In the genomic region with DNA sequence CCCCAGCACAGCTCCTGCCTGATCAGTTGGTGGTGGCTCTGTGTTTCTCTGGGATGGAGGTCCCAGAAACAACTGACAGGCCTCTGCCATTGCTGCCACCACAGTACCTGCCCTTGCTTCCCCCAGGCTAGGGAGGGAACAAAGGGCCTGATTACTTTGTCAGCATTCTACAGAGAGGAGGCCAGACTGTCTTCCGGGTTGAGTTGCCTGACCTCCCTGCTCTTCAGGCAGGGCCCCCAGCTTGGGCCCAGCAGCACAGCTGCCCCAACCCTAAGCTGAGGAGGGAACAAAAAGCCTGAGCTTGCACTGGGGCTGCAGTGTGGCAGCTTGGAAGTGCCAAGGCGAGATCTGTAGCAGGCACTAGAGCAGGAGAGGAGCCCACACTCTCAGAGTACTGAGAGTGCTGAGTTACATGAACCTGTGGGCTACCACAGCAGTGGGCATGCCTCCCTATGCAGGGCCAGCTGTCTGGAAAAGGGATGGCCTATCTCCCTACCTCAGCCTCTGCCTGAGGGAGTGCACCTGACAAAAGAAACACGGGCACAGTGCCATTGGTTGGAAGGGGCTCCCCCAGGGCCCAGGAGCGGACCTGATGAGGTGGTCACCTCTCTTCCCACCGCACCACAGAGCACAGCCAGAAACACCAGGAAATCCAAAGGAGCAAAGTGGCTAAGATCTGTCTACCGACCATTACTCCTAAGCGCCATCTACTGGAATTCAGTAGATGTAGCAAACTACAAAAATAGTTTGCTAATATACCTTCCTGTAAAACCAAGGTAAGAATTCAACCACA, we compare ENCODE assay signal across 9 cellular contexts. TPM values are rescaled to one million over a fixed set of nuclear protein-coding genes. Genes with fewer than 3 reads are reported as not detected.
DNase-seq lines count a peak whose midpoint lies in the region; ATAC-seq and TF ChIP-seq lines count a peak whose summit lies in the region.
"Had no signal": no experiment of that assay in that cellular context is flagged by ENCODE, and none has a peak within 500 bp of the region (broad histone marks: within the 10 kb centered on the region; RNA-seq: fewer than 3 reads in every experiment).

No MANE protein-coding gene starts in this region.

- POLR2A ChIA-PET in Panc1 (lab: Charles Lee), result no interaction called here

- H3K27me3 ChIP-seq in GM23338 (ENCODE audit: insufficient read depth), result no peaks in the 10 kb centered on the region
- no peaks in the 10 kb centered on the region for H3K27me3 ChIP-seq in Panc1 (ENCODE audit: control insufficient read depth, insufficient read depth, low read length)
- no peaks in the 10 kb centered on the region for H3K27me3 ChIP-seq in ovary

- TF ChIP-seq POLR2A in ovary (IDR thresholded peaks at IDR 0.05), result no peak

- no peaks in the 10 kb centered on the region for H3K4me1 ChIP-seq in GM23338 (ENCODE audit: insufficient read depth)
- no peaks in the 10 kb centered on the region for H3K4me1 ChIP-seq in Panc1 (ENCODE audit: control insufficient read depth, insufficient read depth, low read length)
- no peaks in the 10 kb centered on the region for H3K4me1 ChIP-seq in ovary (ENCODE audit: insufficient read depth)

- H3K27ac ChIP-seq in GM23338 (ENCODE audit: low read depth) (no peak overlapping the region), Panc1 (ENCODE audit: low read length) (no peak overlapping the region), ovary (no peak overlapping the region)
- H3K27ac ChIP-seq: thoracic aorta had no signal

- TF ChIP-seq EP300 in ovary (IDR thresholded peaks at IDR 0.05), result no peak

- no peak overlapping the region for H3K27ac Mint-ChIP-seq in GM23338
- H3K27ac Mint-ChIP-seq in type B pancreatic cell, result no peak overlapping the region

- no peak overlapping the region for H3K4me3 Mint-ChIP-seq in GM23338
- no peak overlapping the region for H3K4me3 Mint-ChIP-seq in type B pancreatic cell

- CTCF ChIA-PET in Panc1 (lab: Charles Lee), result no interaction called here

- 69 to 87% (median 84%) methylated on average over 6 to 7 of the region's 7 CpGs for WGBS in ovary, 3 donors

- in situ Hi-C loops in Panc1 (cut with HindIII; ENCODE audit: low pct_unique_long_range_greater_than_20kb, low sequenced_read_pairs), result no loop called here

- H3K4me3 ChIP-seq in GM23338 (no peak overlapping the region), Panc1 (ENCODE audit: low read depth in 2 of 2, low read length in 2 of 2) (no peak overlapping the region), fibroblast of the aortic adventitia (ENCODE audit: low read depth, low read length) (no peak overlapping the region), ovary (no peak overlapping the region)
- H3K4me3 ChIP-seq: thoracic aorta had no signal

- peaks cover 49% of the 10 kb centered on the region for H3K36me3 Mint-ChIP-seq in GM23338 (ENCODE audit: low read depth)
- H3K36me3 Mint-ChIP-seq in type B pancreatic cell, result peaks cover 42% of the 10 kb centered on the region

- H3K27me3 Mint-ChIP-seq in GM23338 (ENCODE audit: insufficient read depth, low read depth, poor library complexity), result no peaks in the 10 kb centered on the region
- H3K27me3 Mint-ChIP-seq in type B pancreatic cell, result no peaks in the 10 kb centered on the region

- no peak overlapping the region for H3K4me2 ChIP-seq in GM23338

- H3K9me3 Mint-ChIP-seq in GM23338 (peaks cover 18% of the 10 kb centered on the region; the same call in 2 of the 3 replicates), type B pancreatic cell (peaks cover 19% of the 10 kb centered on the region)

- H3F3A ChIP-seq in GM23338 (replicated peaks; ENCODE audit: low read depth), result no peaks in the 10 kb centered on the region

- H3K9me2 ChIP-seq in GM23338 (ENCODE audit: insufficient read depth), result no peaks in the 10 kb centered on the region

- no peaks in the 10 kb centered on the region for H3K4me1 Mint-ChIP-seq in GM23338
- no peaks in the 10 kb centered on the region for H3K4me1 Mint-ChIP-seq in type B pancreatic cell (ENCODE audit: unreplicated experiment)

- DNase-seq in COR-L47 (lab: John Stamatoyannopoulos, UW) (peak; percentile 36), GM23338 (ENCODE audit: low spot score) (peak; percentile 78), Panc1 (ENCODE audit: low read depth, low spot score) (no peak), fibroblast of the aortic adventitia (ENCODE audit: low read depth) (peak; percentile 31), type B pancreatic cell (ENCODE audit: extremely low spot score, unreplicated experiment) (no peak), posterior vena cava (ENCODE audit: low spot score) (no peak), NCI-H1930 (lab: John Stamatoyannopoulos, UW) (no peak), ovary (no peak)

- no TSS peak for BruUV-seq in Panc1 (replicated peaks; lab: Mats Ljungman, UMichigan)

- no peaks in the 10 kb centered on the region for H4K20me1 ChIP-seq in GM23338 (replicated peaks; ENCODE audit: insufficient read depth)

- H2AFZ ChIP-seq in GM23338, result no peak overlapping the region

- no peaks in the 10 kb centered on the region for H3K79me2 ChIP-seq in GM23338 (replicated peaks; ENCODE audit: insufficient read depth)

- peak; percentile 70 to 71 for TF ChIP-seq CTCF in GM23338 (conservative IDR thresholded peaks at IDR 0.05; ENCODE audit: low read depth in 2 of 2)
- TF ChIP-seq CTCF in Panc1 (IDR thresholded peaks at IDR 0.05), result peak; percentile 66
- peak; percentile 58 for TF ChIP-seq CTCF in fibroblast of the aortic adventitia (IDR thresholded peaks at IDR 0.05; ENCODE audit: insufficient read depth, low read length)
- peak; percentile 62 for TF ChIP-seq CTCF in type B pancreatic cell (conservative IDR thresholded peaks at IDR 0.05)
- TF ChIP-seq CTCF in ovary (IDR thresholded peaks at IDR 0.05), result no peak

- no peaks in the 10 kb centered on the region for H3K9me3 ChIP-seq in Panc1 (ENCODE audit: control insufficient read depth, insufficient read depth, low read depth, low read length)
- peaks cover 0 to 3% of the 10 kb centered on the region in 2 donors for H3K9me3 ChIP-seq in ovary

- intact Hi-C loops in Panc1 (cut with micrococcal nuclease; ENCODE audit: unreplicated experiment), result no loop called here
- intact Hi-C loops in posterior vena cava (cut with DNase I), result no loop called here
- intact Hi-C loops in ovary (cut with DNase I), result no loop called here

- H3K36me3 ChIP-seq in GM23338 (ENCODE audit: insufficient read depth) (no peaks in the 10 kb centered on the region), Panc1 (ENCODE audit: control insufficient read depth, insufficient read depth, low read length) (no peaks in the 10 kb centered on the region), ovary (no peaks in the 10 kb centered on the region)

- ATAC-seq in GM23338 (peak; percentile 96), Panc1 (peak; percentile 63; the same call in 1 of the 2 replicates)

TF ChIP-seq in GM23338, 12 proteins besides CTCF, POLR2A, EP300 and RAD21:
- peak; percentile 82 for TF ChIP-seq ZNF331 (CRISPR knock-in tag; IDR thresholded peaks at IDR 0.05; ENCODE audit: low read depth)
- TF ChIP-seq, protein P1, sequence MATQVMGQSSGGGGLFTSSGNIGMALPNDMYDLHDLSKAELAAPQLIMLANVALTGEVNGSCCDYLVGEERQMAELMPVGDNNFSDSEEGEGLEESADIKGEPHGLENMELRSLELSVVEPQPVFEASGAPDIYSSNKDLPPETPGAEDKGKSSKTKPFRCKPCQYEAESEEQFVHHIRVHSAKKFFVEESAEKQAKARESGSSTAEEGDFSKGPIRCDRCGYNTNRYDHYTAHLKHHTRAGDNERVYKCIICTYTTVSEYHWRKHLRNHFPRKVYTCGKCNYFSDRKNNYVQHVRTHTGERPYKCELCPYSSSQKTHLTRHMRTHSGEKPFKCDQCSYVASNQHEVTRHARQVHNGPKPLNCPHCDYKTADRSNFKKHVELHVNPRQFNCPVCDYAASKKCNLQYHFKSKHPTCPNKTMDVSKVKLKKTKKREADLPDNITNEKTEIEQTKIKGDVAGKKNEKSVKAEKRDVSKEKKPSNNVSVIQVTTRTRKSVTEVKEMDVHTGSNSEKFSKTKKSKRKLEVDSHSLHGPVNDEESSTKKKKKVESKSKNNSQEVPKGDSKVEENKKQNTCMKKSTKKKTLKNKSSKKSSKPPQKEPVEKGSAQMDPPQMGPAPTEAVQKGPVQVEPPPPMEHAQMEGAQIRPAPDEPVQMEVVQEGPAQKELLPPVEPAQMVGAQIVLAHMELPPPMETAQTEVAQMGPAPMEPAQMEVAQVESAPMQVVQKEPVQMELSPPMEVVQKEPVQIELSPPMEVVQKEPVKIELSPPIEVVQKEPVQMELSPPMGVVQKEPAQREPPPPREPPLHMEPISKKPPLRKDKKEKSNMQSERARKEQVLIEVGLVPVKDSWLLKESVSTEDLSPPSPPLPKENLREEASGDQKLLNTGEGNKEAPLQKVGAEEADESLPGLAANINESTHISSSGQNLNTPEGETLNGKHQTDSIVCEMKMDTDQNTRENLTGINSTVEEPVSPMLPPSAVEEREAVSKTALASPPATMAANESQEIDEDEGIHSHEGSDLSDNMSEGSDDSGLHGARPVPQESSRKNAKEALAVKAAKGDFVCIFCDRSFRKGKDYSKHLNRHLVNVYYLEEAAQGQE (IDR thresholded peaks at IDR 0.05; ENCODE audit: unreplicated experiment), result no peak
TF ChIP-seq in GM23338: peak in this region for 1.

RNA-seq across cellular contexts. Expression of a gene that starts 24.4 kb away (rescaled TPM):
- total RNA-seq in GM23338 (2014; rRNA removed; shearing (Covaris generic)), result 32.6 and 32.8 TPM in 2 replicates
- 6.5 and 7.3 TPM in 2 replicates for polyA plus RNA-seq in GM23338 (2016; fragmentation: Nextera tagmentation; extraction: Ambion mirVana)
- 16.4 TPM for total RNA-seq in Panc1 (2021; ENCODE audit: unreplicated experiment)
- 13.3 TPM for polyA plus RNA-seq in Panc1 (2012; ENCODE audit: insufficient read length)
- total RNA-seq in fibroblast of the aortic adventitia (ENCODE audit: low replicate concordance), result 11.7 and 13.8 TPM in 2 replicates
- total RNA-seq in type B pancreatic cell (ENCODE audit: low replicate concordance), result 12.2 and 18.6 TPM in 2 replicates
- 1 to 10 TPM; 3.8 to 7.0 TPM for total RNA-seq in posterior vena cava
- total RNA-seq in ovary, result 1 to 10 TPM; 2.3 to 8.4 (median 4.6) TPM
- 10 to 100 TPM in 1 of 2 donors, 1 to 10 TPM in 1; 1.7 to 15.4 TPM for polyA plus RNA-seq in ovary

RNA-seq across cellular contexts. Expression of a gene that starts 42.9 kb away (rescaled TPM):
- total RNA-seq in GM23338 (2014; rRNA removed; shearing (Covaris generic)), result 26.1 and 26.8 TPM in 2 replicates
- polyA plus RNA-seq in GM23338 (2016; fragmentation: Nextera tagmentation; extraction: Ambion mirVana) (62.2 and 62.7 TPM in 2 replicates), ovary (10 to 100 TPM; 21.1 to 25.4 TPM)
- total RNA-seq in Panc1 (2021; ENCODE audit: unreplicated experiment) (10.9 TPM), fibroblast of the aortic adventitia (ENCODE audit: low replicate concordance) (18.0 and 25.1 TPM in 2 replicates), type B pancreatic cell (ENCODE audit: low replicate concordance) (26.7 and 33.6 TPM in 2 replicates), posterior vena cava (10 to 100 TPM; 14.9 to 16.8 TPM), ovary (10 to 100 TPM; 17.2 to 27.1 (median 19.1) TPM)
- polyA plus RNA-seq in Panc1 (2012; ENCODE audit: insufficient read length), result 10.3 TPM

Comparison
In these comparisons a context has a peak if more than half of its experiments do, and no peak if none do; other contexts are left out.
1. DNase-seq: peak in COR-L47 (single experiment), GM23338 (single experiment) and fibroblast of the aortic adventitia (single experiment); none in Panc1 (single experiment), type B pancreatic cell (single experiment), posterior vena cava (single experiment), NCI-H1930 (0 of 2) and ovary (0 of 5).
2. CTCF ChIP-seq: peak in GM23338 (2 of 2), Panc1 (single experiment), fibroblast of the aortic adventitia (single experiment) and type B pancreatic cell (single experiment); none in ovary (0 of 3).